ENCODE assay signal across 11 cellular contexts in genomic region chr5:37208883-37209808, GRCh38. TPM values are rescaled to one million over a fixed set of nuclear protein-coding genes. Genes with fewer than 3 reads are reported as not detected.
DNase-seq lines count a peak whose midpoint lies in the region; ATAC-seq lines count a peak whose summit lies in the region.
"Had no signal": no experiment of that assay in that cellular context is flagged by ENCODE, and none has a peak within 500 bp of the region (broad histone marks: within the 10 kb centered on the region; RNA-seq: fewer than 3 reads in every experiment).

No MANE protein-coding gene starts in this region.

- H3K9ac ChIP-seq in neuronal stem cell (ENCODE audit: low read depth, low read length, poor library complexity): no peak overlapping the region

- H4K8ac ChIP-seq in neuronal stem cell (ENCODE audit: low read depth, low read length): no peak overlapping the region

- no peak overlapping the region for H2AK5ac ChIP-seq in neuronal stem cell (ENCODE audit: low read depth, low read length)

- no peak overlapping the region for H2BK120ac ChIP-seq in neuronal stem cell (ENCODE audit: low read depth, low read length)

- no peaks in the 10 kb centered on the region for H3K9me3 Mint-ChIP-seq in activated T-helper 2 cell treated with anti-CD3 and anti-CD28 coated beads, Interferon-gamma antibody, Interleukin-2, Interleukin-4, amounts not matched to agents 10 μg/mL and 5 μg/mL and 100 μg/mL, durations not matched to agents 14 hours and 24 hours and 36 hours
- H3K9me3 Mint-ChIP-seq: mesothelial cell of epicardium had no signal

- no CpG with 5 or more reads among the region's 32 CpGs for WGBS in neuronal stem cell (ENCODE audit: extremely low coverage in 2 of 2, insufficient read length in 2 of 2, insufficient replicate concordance in 1 of 2), 2 donors

- H3K79me1 ChIP-seq in neuronal stem cell (ENCODE audit: low read depth, low read length): peaks cover 4% of the 10 kb centered on the region

- no peak overlapping the region for H3K4me2 ChIP-seq in neuronal stem cell (ENCODE audit: insufficient read depth, low read length, poor library complexity, severe bottlenecking)

- no peak overlapping the region for H2AFZ ChIP-seq in neuronal stem cell (ENCODE audit: low read length)

- peaks cover 3% of the 10 kb centered on the region for H3K27me3 Mint-ChIP-seq in activated T-helper 2 cell treated with anti-CD3 and anti-CD28 coated beads, Interferon-gamma antibody, Interleukin-2, Interleukin-4, amounts not matched to agents 10 μg/mL and 5 μg/mL and 100 μg/mL, durations not matched to agents 14 hours and 24 hours and 36 hours (ENCODE audit: low read depth)

- no peaks in the 10 kb centered on the region for H3K27me3 ChIP-seq in neuronal stem cell (ENCODE audit: control insufficient read depth in 3 of 3, insufficient read depth in 3 of 3, low read depth in 1 of 3, low read length in 3 of 3)
- H3K27me3 ChIP-seq: upper lobe of left lung had no signal

- H3K36me3 Mint-ChIP-seq in activated T-helper 2 cell treated with anti-CD3 and anti-CD28 coated beads, Interferon-gamma antibody, Interleukin-2, Interleukin-4, amounts not matched to agents 10 μg/mL and 5 μg/mL and 100 μg/mL, durations not matched to agents 14 hours and 24 hours and 36 hours (ENCODE audit: low read depth): peaks cover 31% of the 10 kb centered on the region

- no peak overlapping the region for H3K27ac ChIP-seq in neuronal stem cell (replicated peaks; ENCODE audit: low read length)
- H3K27ac ChIP-seq: upper lobe of left lung had no signal

- no peak overlapping the region for H3K23ac ChIP-seq in neuronal stem cell (ENCODE audit: low read depth, low read length, poor library complexity)

- H2BK15ac ChIP-seq in neuronal stem cell (ENCODE audit: low read length): no peak overlapping the region

- ATAC-seq in HG03135 (IDR thresholded peaks at IDR 0.05; ENCODE audit: unreplicated experiment): no peak

- intact Hi-C loops in activated T-helper 2 cell treated with anti-CD3 and anti-CD28 coated beads, Interferon-gamma antibody, Interleukin-2, Interleukin-4, amounts not matched to agents 10 μg/mL and 5 μg/mL and 100 μg/mL, durations not matched to agents 14 hours and 24 hours and 36 hours (cut with micrococcal nuclease): loop anchor here (10.0 kb wide), 1 partner anchor 334 kb away; the partner anchor contains the start of gene NIPBL

- H3K4me1 Mint-ChIP-seq in activated T-helper 2 cell treated with anti-CD3 and anti-CD28 coated beads, Interferon-gamma antibody, Interleukin-2, Interleukin-4, amounts not matched to agents 10 μg/mL and 5 μg/mL and 100 μg/mL, durations not matched to agents 14 hours and 24 hours and 36 hours (ENCODE audit: low read depth): peaks cover 19% of the 10 kb centered on the region

- peak overlapping the region; percentile 31 for H3K27ac Mint-ChIP-seq in activated T-helper 2 cell treated with anti-CD3 and anti-CD28 coated beads, Interferon-gamma antibody, Interleukin-2, Interleukin-4, amounts not matched to agents 10 μg/mL and 5 μg/mL and 100 μg/mL, durations not matched to agents 14 hours and 24 hours and 36 hours
- H3K27ac Mint-ChIP-seq: mesothelial cell of epicardium had no signal

- peaks cover 4 to 84% of the 10 kb centered on the region in 2 donors for H3K36me3 ChIP-seq in neuronal stem cell (replicated peaks in 1 of 2; ENCODE audit: control insufficient read depth in 2 of 2, insufficient read depth in 2 of 2, low read length in 2 of 2)

- peak; percentile 23 for DNase-seq in stimulated activated CD4-positive, alpha-beta T cell treated with anti-CD3 and anti-CD28 coated beads, Interleukin-15, amount 100 ng/mL, for 24 hours
- DNase-seq in stimulated activated CD4-positive, alpha-beta T cell treated with anti-CD3 and anti-CD28 coated beads, Interleukin-4, amount 100 ng/mL, for 4 hours: no peak
- no peak for DNase-seq in activated T-helper 2 cell treated with anti-CD3 and anti-CD28 coated beads, Interferon-gamma antibody, Interleukin-2, Interleukin-4, amounts not matched to agents 10 μg/mL and 5 μg/mL and 100 μg/mL, durations not matched to agents 14 hours and 24 hours and 36 hours (ENCODE audit: low spot score)
- peak; percentile 78 for DNase-seq in hepatic stellate cell (ENCODE audit: low spot score)
- DNase-seq in DMS53 treated with DMSO at 0.1 percent for 48 hours (lab: John Stamatoyannopoulos, UW; ENCODE audit: unreplicated experiment): no peak
- no peak for DNase-seq in neuronal stem cell (ENCODE audit: low spot score)
- DNase-seq in occipital lobe (lab: John Stamatoyannopoulos, UW): no peak
- DNase-seq: DMS153 had no signal

- H3K4ac ChIP-seq in neuronal stem cell (ENCODE audit: low read length): no peak overlapping the region

- H4K91ac ChIP-seq in neuronal stem cell (ENCODE audit: low read depth, low read length, poor library complexity): no peak overlapping the region

- H3K18ac ChIP-seq in neuronal stem cell (ENCODE audit: low read length): no peak overlapping the region

- peak overlapping the region; percentile 80 for H3K4me3 Mint-ChIP-seq in activated T-helper 2 cell treated with anti-CD3 and anti-CD28 coated beads, Interferon-gamma antibody, Interleukin-2, Interleukin-4, amounts not matched to agents 10 μg/mL and 5 μg/mL and 100 μg/mL, durations not matched to agents 14 hours and 24 hours and 36 hours (ENCODE audit: low read depth)
- H3K4me3 Mint-ChIP-seq: mesothelial cell of epicardium had no signal

- no peaks in the 10 kb centered on the region for H3K9me3 ChIP-seq in neuronal stem cell (replicated peaks in 1 of 2; ENCODE audit: control insufficient read depth in 2 of 2, insufficient read depth in 1 of 2, low read depth in 1 of 2, low read length in 2 of 2)
- H3K9me3 ChIP-seq: upper lobe of left lung had no signal

- H2BK5ac ChIP-seq in neuronal stem cell (ENCODE audit: low read length): no peak overlapping the region

- H2BK12ac ChIP-seq in neuronal stem cell (ENCODE audit: low read length): no peak overlapping the region

- H3K4me1 ChIP-seq in neuronal stem cell (ENCODE audit: control insufficient read depth in 2 of 2, insufficient read depth in 1 of 2, low read depth in 1 of 2, low read length in 2 of 2): no peaks in the 10 kb centered on the region
- H3K4me1 ChIP-seq: upper lobe of left lung had no signal

- no peak overlapping the region for H3K14ac ChIP-seq in neuronal stem cell (ENCODE audit: low read length)

- H3K4me3 ChIP-seq in neuronal stem cell (ENCODE audit: low read length in 2 of 2): no peak overlapping the region

RNA-seq across cellular contexts. Expression of gene CPLANE1, which starts 40.0 kb away (rescaled TPM):
- total RNA-seq in activated T-helper 2 cell treated with anti-CD3 and anti-CD28 coated beads, Interferon-gamma antibody, Interleukin-2, Interleukin-4, amounts not matched to agents 10 μg/mL and 5 μg/mL and 100 μg/mL, durations not matched to agents 14 hours and 24 hours and 36 hours: 7.7 and 9.1 TPM in 2 replicates
- polyA plus RNA-seq in neuronal stem cell (2013, experiment 1 of 2): 9.6 TPM
- polyA plus RNA-seq in neuronal stem cell (2013, experiment 2 of 2): 9.1 TPM
- 65.4 TPM for total RNA-seq in occipital lobe

Comparison
In these comparisons a context has a peak if more than half of its experiments do, and no peak if none do; other contexts are left out.
1. DNase-seq: peak in stimulated activated CD4-positive, alpha-beta T cell treated with anti-CD3 and anti-CD28 coated beads, Interleukin-15, amount 100 ng/mL, for 24 hours (single experiment) and hepatic stellate cell (single experiment); none in stimulated activated CD4-positive, alpha-beta T cell treated with anti-CD3 and anti-CD28 coated beads, Interleukin-4, amount 100 ng/mL, for 4 hours (0 of 2), activated T-helper 2 cell treated with anti-CD3 and anti-CD28 coated beads, Interferon-gamma antibody, Interleukin-2, Interleukin-4, amounts not matched to agents 10 μg/mL and 5 μg/mL and 100 μg/mL, durations not matched to agents 14 hours and 24 hours and 36 hours (single experiment), DMS53 treated with DMSO at 0.1 percent for 48 hours (single experiment), neuronal stem cell (single experiment) and occipital lobe (single experiment).